1 cellular context compared by ENCODE assay signal in the genomic region with DNA sequence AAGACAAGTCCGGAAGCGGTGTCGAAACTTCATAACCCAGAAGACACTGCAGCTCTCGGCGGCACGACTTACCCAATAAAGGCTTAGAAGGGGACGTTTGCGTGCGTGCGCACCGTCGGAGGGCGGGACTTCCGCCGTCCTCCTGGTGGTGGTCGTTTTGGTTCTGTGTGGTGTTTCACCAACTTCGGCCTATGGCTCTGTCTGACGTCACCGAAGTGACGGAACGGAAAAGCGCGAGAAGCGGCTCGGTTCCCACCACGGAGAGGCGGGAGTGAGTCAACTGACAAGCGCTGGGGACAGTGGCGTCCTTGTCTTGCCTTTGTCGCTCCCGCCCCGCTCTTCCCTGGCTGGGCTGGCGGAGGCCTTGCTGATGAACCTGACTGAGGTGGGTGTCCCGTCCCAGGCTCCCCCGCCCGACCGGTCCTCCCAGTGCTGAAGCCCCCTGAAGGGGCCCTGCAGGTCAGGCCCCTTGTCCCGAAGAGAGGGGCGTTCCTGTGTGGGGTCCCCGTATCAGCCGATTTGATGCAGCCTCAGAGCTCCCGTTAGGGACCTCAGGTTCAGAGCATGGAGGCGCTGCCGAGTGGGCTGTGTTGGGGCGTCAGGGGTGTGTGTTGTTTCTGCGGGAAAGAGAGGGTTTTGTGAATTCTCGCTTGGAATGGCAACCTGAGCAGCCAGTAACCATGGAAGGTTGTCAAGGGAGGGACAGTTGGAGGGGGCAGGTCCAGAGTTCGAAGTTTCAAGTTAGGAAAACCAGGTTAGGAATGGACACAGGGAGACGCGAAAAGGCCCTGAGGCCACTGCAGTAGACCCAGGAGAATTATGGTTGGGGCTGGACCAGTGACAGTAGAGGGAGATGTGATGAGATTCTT.
TF ChIP-seq lines count a peak whose summit lies in the region.

A gene (plus strand): TSS at position 125 of the 869 bp plus-strand sequence. CDS start 246 bp downstream, at position 371.

TF ChIP-seq in HepG2, 621 proteins besides CTCF, POLR2A, EP300 and RAD21 (continued from another document and continues in another):
- TF ChIP-seq, protein P1, sequence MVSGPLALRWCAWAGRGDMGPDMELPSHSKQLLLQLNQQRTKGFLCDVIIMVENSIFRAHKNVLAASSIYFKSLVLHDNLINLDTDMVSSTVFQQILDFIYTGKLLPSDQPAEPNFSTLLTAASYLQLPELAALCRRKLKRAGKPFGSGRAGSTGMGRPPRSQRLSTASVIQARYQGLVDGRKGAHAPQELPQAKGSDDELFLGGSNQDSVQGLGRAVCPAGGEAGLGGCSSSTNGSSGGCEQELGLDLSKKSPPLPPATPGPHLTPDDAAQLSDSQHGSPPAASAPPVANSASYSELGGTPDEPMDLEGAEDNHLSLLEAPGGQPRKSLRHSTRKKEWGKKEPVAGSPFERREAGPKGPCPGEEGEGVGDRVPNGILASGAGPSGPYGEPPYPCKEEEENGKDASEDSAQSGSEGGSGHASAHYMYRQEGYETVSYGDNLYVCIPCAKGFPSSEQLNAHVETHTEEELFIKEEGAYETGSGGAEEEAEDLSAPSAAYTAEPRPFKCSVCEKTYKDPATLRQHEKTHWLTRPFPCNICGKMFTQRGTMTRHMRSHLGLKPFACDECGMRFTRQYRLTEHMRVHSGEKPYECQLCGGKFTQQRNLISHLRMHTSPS (CRISPR knock-in tag; IDR thresholded peaks at IDR 0.05; ENCODE audit: low read depth) = peak; percentile 28; the same call in 1 of the 2 replicates
- TF ChIP-seq, protein P2, sequence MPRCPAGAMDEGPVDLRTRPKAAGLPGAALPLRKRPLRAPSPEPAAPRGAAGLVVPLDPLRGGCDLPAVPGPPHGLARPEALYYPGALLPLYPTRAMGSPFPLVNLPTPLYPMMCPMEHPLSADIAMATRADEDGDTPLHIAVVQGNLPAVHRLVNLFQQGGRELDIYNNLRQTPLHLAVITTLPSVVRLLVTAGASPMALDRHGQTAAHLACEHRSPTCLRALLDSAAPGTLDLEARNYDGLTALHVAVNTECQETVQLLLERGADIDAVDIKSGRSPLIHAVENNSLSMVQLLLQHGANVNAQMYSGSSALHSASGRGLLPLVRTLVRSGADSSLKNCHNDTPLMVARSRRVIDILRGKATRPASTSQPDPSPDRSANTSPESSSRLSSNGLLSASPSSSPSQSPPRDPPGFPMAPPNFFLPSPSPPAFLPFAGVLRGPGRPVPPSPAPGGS (CRISPR knock-in tag; IDR thresholded peaks at IDR 0.05) = no peak
- TF ChIP-seq, protein P3, sequence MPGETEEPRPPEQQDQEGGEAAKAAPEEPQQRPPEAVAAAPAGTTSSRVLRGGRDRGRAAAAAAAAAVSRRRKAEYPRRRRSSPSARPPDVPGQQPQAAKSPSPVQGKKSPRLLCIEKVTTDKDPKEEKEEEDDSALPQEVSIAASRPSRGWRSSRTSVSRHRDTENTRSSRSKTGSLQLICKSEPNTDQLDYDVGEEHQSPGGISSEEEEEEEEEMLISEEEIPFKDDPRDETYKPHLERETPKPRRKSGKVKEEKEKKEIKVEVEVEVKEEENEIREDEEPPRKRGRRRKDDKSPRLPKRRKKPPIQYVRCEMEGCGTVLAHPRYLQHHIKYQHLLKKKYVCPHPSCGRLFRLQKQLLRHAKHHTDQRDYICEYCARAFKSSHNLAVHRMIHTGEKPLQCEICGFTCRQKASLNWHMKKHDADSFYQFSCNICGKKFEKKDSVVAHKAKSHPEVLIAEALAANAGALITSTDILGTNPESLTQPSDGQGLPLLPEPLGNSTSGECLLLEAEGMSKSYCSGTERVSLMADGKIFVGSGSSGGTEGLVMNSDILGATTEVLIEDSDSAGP (CRISPR knock-in tag; IDR thresholded peaks at IDR 0.05; ENCODE audit: borderline replicate concordance) = peak; percentile 97; the same call in 1 of the 2 replicates
- TF ChIP-seq KDM5B (CRISPR knock-in tag; IDR thresholded peaks at IDR 0.05; ENCODE audit: borderline replicate concordance) (peak; percentile 72; the same call in 1 of the 2 replicates), ZNF549 (CRISPR knock-in tag; IDR thresholded peaks at IDR 0.05) (no peak), ADNP (CRISPR knock-in tag; IDR thresholded peaks at IDR 0.05) (0 out of 2 replicates have a peak, but pooled peaks have one; percentile 19), ZNF451 (CRISPR knock-in tag; IDR thresholded peaks at IDR 0.05) (peak; percentile 65), IRX3 (CRISPR knock-in tag; IDR thresholded peaks at IDR 0.05; ENCODE audit: borderline replicate concordance, low read depth) (peak; percentile 66; the same call in 1 of the 2 replicates), ZSCAN21 (CRISPR knock-in tag; IDR thresholded peaks at IDR 0.05; ENCODE audit: borderline replicate concordance) (peak; percentile 59; the same call in 1 of the 2 replicates), FOXM1 (CRISPR knock-in tag; IDR thresholded peaks at IDR 0.05) (no peak), CHD4 (IDR thresholded peaks at IDR 0.05; ENCODE audit: borderline replicate concordance, low read length) (peak; percentile 90), ZSCAN29 (CRISPR knock-in tag; conservative IDR thresholded peaks at IDR 0.05) (no peak), ARHGAP35 (CRISPR knock-in tag; IDR thresholded peaks at IDR 0.05; ENCODE audit: borderline replicate concordance) (peak; percentile 17; the same call in 1 of the 2 replicates), ZFP1 (CRISPR knock-in tag; IDR thresholded peaks at IDR 0.05) (no peak), ZNF660 (CRISPR knock-in tag; IDR thresholded peaks at IDR 0.05; ENCODE audit: borderline replicate concordance, low read depth) (no peak), ZNF121 (CRISPR knock-in tag; IDR thresholded peaks at IDR 0.05) (no peak), NCOR1 (IDR thresholded peaks at IDR 0.05; ENCODE audit: borderline replicate concordance, low read length) (peak; percentile 46; the same call in 1 of the 2 replicates), CCDC6 (CRISPR knock-in tag; IDR thresholded peaks at IDR 0.05) (peak; percentile 80; the same call in 1 of the 2 replicates), ZNF891 (CRISPR knock-in tag; IDR thresholded peaks at IDR 0.05) (peak; percentile 90), NFE2 (CRISPR knock-in tag; IDR thresholded peaks at IDR 0.05) (no peak), SNAPC2 (CRISPR knock-in tag; IDR thresholded peaks at IDR 0.05) (0 out of 2 replicates have a peak, but pooled peaks have one; percentile 37), SCMH1 (CRISPR knock-in tag; IDR thresholded peaks at IDR 0.05; ENCODE audit: borderline replicate concordance) (no peak), SP1 (IDR thresholded peaks at IDR 0.05) (no peak), SP1 (CRISPR knock-in tag; IDR thresholded peaks at IDR 0.05) (peak; percentile 67), HDAC1 (CRISPR knock-in tag; IDR thresholded peaks at IDR 0.05) (peak; percentile 63), ELF1 (CRISPR knock-in tag; IDR thresholded peaks at IDR 0.05) (peak; percentile 97), FOSL2 (CRISPR knock-in tag; IDR thresholded peaks at IDR 0.05) (peak; percentile 78), RBFOX2 (IDR thresholded peaks at IDR 0.05; ENCODE audit: low read depth, low read length) (peak; percentile 71), SMYD3 (CRISPR knock-in tag; IDR thresholded peaks at IDR 0.05) (peak; percentile 42; the same call in 1 of the 2 replicates), ZMYM4 (CRISPR knock-in tag; IDR thresholded peaks at IDR 0.05) (peak; percentile 87), ZNF572 (CRISPR knock-in tag; IDR thresholded peaks at IDR 0.05) (peak; percentile 85; the same call in 1 of the 2 replicates), ARID2 (CRISPR knock-in tag; IDR thresholded peaks at IDR 0.05; ENCODE audit: borderline replicate concordance) (0 out of 2 replicates have a peak, but pooled peaks have one; percentile 29), GZF1 (CRISPR knock-in tag; IDR thresholded peaks at IDR 0.05) (0 out of 2 replicates have a peak, but pooled peaks have one; percentile 73), FOXA1 (IDR thresholded peaks at IDR 0.05) (no peak), FOXA1 (CRISPR knock-in tag; IDR thresholded peaks at IDR 0.05) (peak; percentile 46), CHD2 (IDR thresholded peaks at IDR 0.05; ENCODE audit: low read depth, low read length) (peak; percentile 90), ZNF296 (CRISPR knock-in tag; conservative IDR thresholded peaks at IDR 0.05) (peak; percentile 69; the same call in 1 of the 2 replicates), SRY (CRISPR knock-in tag; IDR thresholded peaks at IDR 0.05) (0 out of 2 replicates have a peak, but pooled peaks have one; percentile 70), SMAD9 (CRISPR knock-in tag; IDR thresholded peaks at IDR 0.05) (no peak)
- TF ChIP-seq, protein P4, sequence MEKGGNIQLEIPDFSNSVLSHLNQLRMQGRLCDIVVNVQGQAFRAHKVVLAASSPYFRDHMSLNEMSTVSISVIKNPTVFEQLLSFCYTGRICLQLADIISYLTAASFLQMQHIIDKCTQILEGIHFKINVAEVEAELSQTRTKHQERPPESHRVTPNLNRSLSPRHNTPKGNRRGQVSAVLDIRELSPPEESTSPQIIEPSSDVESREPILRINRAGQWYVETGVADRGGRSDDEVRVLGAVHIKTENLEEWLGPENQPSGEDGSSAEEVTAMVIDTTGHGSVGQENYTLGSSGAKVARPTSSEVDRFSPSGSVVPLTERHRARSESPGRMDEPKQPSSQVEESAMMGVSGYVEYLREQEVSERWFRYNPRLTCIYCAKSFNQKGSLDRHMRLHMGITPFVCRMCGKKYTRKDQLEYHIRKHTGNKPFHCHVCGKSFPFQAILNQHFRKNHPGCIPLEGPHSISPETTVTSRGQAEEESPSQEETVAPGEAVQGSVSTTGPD (CRISPR knock-in tag; IDR thresholded peaks at IDR 0.05) = peak; percentile 99
- TF ChIP-seq, protein P5, sequence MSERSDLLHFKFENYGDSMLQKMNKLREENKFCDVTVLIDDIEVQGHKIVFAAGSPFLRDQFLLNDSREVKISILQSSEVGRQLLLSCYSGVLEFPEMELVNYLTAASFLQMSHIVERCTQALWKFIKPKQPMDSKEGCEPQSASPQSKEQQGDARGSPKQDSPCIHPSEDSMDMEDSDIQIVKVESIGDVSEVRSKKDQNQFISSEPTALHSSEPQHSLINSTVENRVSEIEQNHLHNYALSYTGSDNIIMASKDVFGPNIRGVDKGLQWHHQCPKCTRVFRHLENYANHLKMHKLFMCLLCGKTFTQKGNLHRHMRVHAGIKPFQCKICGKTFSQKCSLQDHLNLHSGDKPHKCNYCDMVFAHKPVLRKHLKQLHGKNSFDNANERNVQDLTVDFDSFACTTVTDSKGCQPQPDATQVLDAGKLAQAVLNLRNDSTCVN (CRISPR knock-in tag; IDR thresholded peaks at IDR 0.05; ENCODE audit: borderline replicate concordance) = peak; percentile 44; the same call in 1 of the 2 replicates
- TF ChIP-seq, protein P6, sequence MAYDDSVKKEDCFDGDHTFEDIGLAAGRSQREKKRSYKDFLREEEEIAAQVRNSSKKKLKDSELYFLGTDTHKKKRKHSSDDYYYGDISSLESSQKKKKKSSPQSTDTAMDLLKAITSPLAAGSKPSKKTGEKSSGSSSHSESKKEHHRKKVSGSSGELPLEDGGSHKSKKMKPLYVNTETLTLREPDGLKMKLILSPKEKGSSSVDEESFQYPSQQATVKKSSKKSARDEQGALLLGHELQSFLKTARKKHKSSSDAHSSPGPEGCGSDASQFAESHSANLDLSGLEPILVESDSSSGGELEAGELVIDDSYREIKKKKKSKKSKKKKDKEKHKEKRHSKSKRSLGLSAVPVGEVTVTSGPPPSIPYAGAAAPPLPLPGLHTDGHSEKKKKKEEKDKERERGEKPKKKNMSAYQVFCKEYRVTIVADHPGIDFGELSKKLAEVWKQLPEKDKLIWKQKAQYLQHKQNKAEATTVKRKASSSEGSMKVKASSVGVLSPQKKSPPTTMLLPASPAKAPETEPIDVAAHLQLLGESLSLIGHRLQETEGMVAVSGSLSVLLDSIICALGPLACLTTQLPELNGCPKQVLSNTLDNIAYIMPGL (CRISPR knock-in tag; IDR thresholded peaks at IDR 0.05; ENCODE audit: borderline replicate concordance in 1 of 2, low read depth in 1 of 2) = peak; percentile 50 to 79; a peak in 3 of 4 replicates
- TF ChIP-seq, protein P7, sequence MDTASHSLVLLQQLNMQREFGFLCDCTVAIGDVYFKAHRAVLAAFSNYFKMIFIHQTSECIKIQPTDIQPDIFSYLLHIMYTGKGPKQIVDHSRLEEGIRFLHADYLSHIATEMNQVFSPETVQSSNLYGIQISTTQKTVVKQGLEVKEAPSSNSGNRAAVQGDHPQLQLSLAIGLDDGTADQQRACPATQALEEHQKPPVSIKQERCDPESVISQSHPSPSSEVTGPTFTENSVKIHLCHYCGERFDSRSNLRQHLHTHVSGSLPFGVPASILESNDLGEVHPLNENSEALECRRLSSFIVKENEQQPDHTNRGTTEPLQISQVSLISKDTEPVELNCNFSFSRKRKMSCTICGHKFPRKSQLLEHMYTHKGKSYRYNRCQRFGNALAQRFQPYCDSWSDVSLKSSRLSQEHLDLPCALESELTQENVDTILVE (CRISPR knock-in tag; IDR thresholded peaks at IDR 0.05) = peak; percentile 89; the same call in 1 of the 2 replicates
- TF ChIP-seq, protein P8, sequence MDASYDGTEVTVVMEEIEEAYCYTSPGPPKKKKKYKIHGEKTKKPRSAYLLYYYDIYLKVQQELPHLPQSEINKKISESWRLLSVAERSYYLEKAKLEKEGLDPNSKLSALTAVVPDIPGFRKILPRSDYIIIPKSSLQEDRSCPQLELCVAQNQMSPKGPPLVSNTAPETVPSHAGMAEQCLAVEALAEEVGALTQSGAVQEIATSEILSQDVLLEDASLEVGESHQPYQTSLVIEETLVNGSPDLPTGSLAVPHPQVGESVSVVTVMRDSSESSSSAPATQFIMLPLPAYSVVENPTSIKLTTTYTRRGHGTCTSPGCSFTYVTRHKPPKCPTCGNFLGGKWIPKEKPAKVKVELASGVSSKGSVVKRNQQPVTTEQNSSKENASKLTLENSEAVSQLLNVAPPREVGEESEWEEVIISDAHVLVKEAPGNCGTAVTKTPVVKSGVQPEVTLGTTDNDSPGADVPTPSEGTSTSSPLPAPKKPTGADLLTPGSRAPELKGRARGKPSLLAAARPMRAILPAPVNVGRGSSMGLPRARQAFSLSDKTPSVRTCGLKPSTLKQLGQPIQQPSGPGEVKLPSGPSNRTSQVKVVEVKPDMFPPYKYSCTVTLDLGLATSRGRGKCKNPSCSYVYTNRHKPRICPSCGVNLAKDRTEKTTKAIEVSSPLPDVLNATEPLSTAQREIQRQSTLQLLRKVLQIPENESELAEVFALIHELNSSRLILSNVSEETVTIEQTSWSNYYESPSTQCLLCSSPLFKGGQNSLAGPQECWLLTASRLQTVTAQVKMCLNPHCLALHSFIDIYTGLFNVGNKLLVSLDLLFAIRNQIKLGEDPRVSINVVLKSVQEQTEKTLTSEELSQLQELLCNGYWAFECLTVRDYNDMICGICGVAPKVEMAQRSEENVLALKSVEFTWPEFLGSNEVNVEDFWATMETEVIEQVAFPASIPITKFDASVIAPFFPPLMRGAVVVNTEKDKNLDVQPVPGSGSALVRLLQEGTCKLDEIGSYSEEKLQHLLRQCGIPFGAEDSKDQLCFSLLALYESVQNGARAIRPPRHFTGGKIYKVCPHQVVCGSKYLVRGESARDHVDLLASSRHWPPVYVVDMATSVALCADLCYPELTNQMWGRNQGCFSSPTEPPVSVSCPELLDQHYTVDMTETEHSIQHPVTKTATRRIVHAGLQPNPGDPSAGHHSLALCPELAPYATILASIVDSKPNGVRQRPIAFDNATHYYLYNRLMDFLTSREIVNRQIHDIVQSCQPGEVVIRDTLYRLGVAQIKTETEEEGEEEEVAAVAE (CRISPR knock-in tag; IDR thresholded peaks at IDR 0.05; ENCODE audit: borderline replicate concordance) = no peak; the same call in 1 of the 2 replicates
